9 cellular contexts compared by ENCODE assay signal in genomic region chr18:61322265-61322873, GRCh38. TPM values are rescaled to one million over a fixed set of nuclear protein-coding genes. Genes with fewer than 3 reads are reported as not detected.
A peak's percentile ranks its signal among the peaks of the same experiment; 100 is the strongest.
DNase-seq lines count a peak whose midpoint lies in the region; ATAC-seq and TF ChIP-seq lines count a peak whose summit lies in the region.
"Had no signal": no experiment of that assay in that cellular context is flagged by ENCODE, and none has a peak within 500 bp of the region (broad histone marks: within the 10 kb centered on the region; RNA-seq: fewer than 3 reads in every experiment).

No MANE protein-coding gene starts in this region.

- intact Hi-C loops in CD8-positive, alpha-beta T cell (cut with DNase I, micrococcal nuclease), result no loop called here

- CTCF ChIA-PET in WTC11 (lab: Charles Lee), result interaction anchor here (0.6 to 3.8 kb wide), 9 partner anchors 11 to 762 kb away, joined by 3 to 21 read pairs (median 4); partner anchors contain the start of gene CDH20
- CTCF ChIA-PET in CD8-positive, alpha-beta T cell (lab: Charles Lee), result no interaction called here

- peak in 11 of 14 donors; percentile 11 to 79 (median 72) for DNase-seq in C1 segment of cervical spinal cord (lab: John Stamatoyannopoulos, UW)
- peak; percentile 4 for DNase-seq in NCI-H2029 treated with DMSO at 0.1 percent for 48 hours (lab: John Stamatoyannopoulos, UW)
- DNase-seq in WTC11 (ENCODE audit: low spot score), result peak; percentile 89
- peak in 1 of 2 donors; percentile 84 for DNase-seq in foreskin fibroblast
- peak; percentile 89 for DNase-seq in pons (ENCODE audit: low spot score)
- no peak for DNase-seq in CD8-positive, alpha-beta T cell

- H3K9me3 ChIP-seq in CD8-positive, alpha-beta T cell (ENCODE audit: low read length), result no peaks in the 10 kb centered on the region

- ATAC-seq in GM18861 (IDR thresholded peaks at IDR 0.05; ENCODE audit: unreplicated experiment), result peak; percentile 92
- ATAC-seq in HG02970 (IDR thresholded peaks at IDR 0.05; ENCODE audit: low FRiP score, unreplicated experiment), result peak; percentile 89
- ATAC-seq in WTC11, result peak; percentile 100
- ATAC-seq in CD8-positive, alpha-beta T cell, result no peak
- ATAC-seq: T-cell had no signal

- H3K36me3 Mint-ChIP-seq in WTC11, result peaks cover 6% of the 10 kb centered on the region
- no peaks in the 10 kb centered on the region for H3K36me3 Mint-ChIP-seq in CD8-positive, alpha-beta T cell
- H3K36me3 Mint-ChIP-seq: T-cell had no signal

- no peak overlapping the region for H3K27ac Mint-ChIP-seq in WTC11
- H3K27ac Mint-ChIP-seq in CD8-positive, alpha-beta T cell, result no peak overlapping the region
- H3K27ac Mint-ChIP-seq: T-cell had no signal

- no peak overlapping the region for H3K27ac ChIP-seq in CD8-positive, alpha-beta T cell (ENCODE audit: low read depth, low read length)

- no peaks in the 10 kb centered on the region for H3K27me3 ChIP-seq in CD8-positive, alpha-beta T cell (ENCODE audit: insufficient read depth, low read length)

- TF ChIP-seq CTCF in WTC11 (IDR thresholded peaks at IDR 0.05) (peak; percentile 75), foreskin fibroblast (IDR thresholded peaks at IDR 0.05; ENCODE audit: low read depth, low read length) (peak; percentile 98)
- TF ChIP-seq CTCF in CD8-positive, alpha-beta T cell (IDR thresholded peaks at IDR 0.05), result no peak

- peaks cover under 1% of the 10 kb centered on the region; the same call in 1 of the 2 replicates for H3K4me1 Mint-ChIP-seq in WTC11
- H3K4me1 Mint-ChIP-seq in CD8-positive, alpha-beta T cell (ENCODE audit: low read depth), result no peaks in the 10 kb centered on the region
- H3K4me1 Mint-ChIP-seq: T-cell had no signal

- H3K9me3 Mint-ChIP-seq in WTC11, result peaks cover 16% of the 10 kb centered on the region
- H3K9me3 Mint-ChIP-seq in CD8-positive, alpha-beta T cell, result peaks cover 5% of the 10 kb centered on the region

- H3K36me3 ChIP-seq in CD8-positive, alpha-beta T cell (ENCODE audit: insufficient read depth, low read length), result no peaks in the 10 kb centered on the region

- H3K27me3 Mint-ChIP-seq in WTC11 (ENCODE audit: low read depth), result no peaks in the 10 kb centered on the region
- peaks cover under 1% of the 10 kb centered on the region for H3K27me3 Mint-ChIP-seq in CD8-positive, alpha-beta T cell (ENCODE audit: low read depth)

- POLR2A ChIA-PET in WTC11 (lab: Charles Lee), result interaction anchor here (0.6 kb wide), 1 partner anchor 69 kb away, joined by 3 read pairs; no protein-coding TSS in a partner anchor
- POLR2A ChIA-PET in CD8-positive, alpha-beta T cell (lab: Charles Lee), result no interaction called here

- H3K4me1 ChIP-seq in CD8-positive, alpha-beta T cell (ENCODE audit: insufficient read depth, low read length), result no peaks in the 10 kb centered on the region

- H3K4me3 Mint-ChIP-seq in WTC11, result no peak overlapping the region
- no peak overlapping the region for H3K4me3 Mint-ChIP-seq in CD8-positive, alpha-beta T cell
- H3K4me3 Mint-ChIP-seq: T-cell had no signal

- no peak overlapping the region for H3K4me3 ChIP-seq in foreskin fibroblast (ENCODE audit: low read depth in 1 of 2, low read length in 2 of 2)
- H3K4me3 ChIP-seq in CD8-positive, alpha-beta T cell (ENCODE audit: low read depth, low read length), result no peak overlapping the region

TF ChIP-seq in WTC11, 78 proteins besides CTCF, POLR2A, EP300 and RAD21:
- TF ChIP-seq ELF4 (CRISPR knock-in tag; IDR thresholded peaks at IDR 0.05; ENCODE audit: low read depth), result no peak
- no peak for TF ChIP-seq JAZF1 (CRISPR knock-in tag; IDR thresholded peaks at IDR 0.05)
- TF ChIP-seq ZNF532 (CRISPR knock-in tag; IDR thresholded peaks at IDR 0.05; ENCODE audit: borderline replicate concordance), result no peak
- no peak for TF ChIP-seq ZNF423 (CRISPR knock-in tag; IDR thresholded peaks at IDR 0.05)
- no peak for TF ChIP-seq PREB (CRISPR knock-in tag; IDR thresholded peaks at IDR 0.05; ENCODE audit: borderline replicate concordance)
- no peak for TF ChIP-seq SP1 (CRISPR knock-in tag; conservative IDR thresholded peaks at IDR 0.05)
- TF ChIP-seq SMAD3 (CRISPR knock-in tag; IDR thresholded peaks at IDR 0.05; ENCODE audit: borderline replicate concordance), result no peak
- no peak for TF ChIP-seq ZSCAN18 (CRISPR knock-in tag; IDR thresholded peaks at IDR 0.05)

RNA-seq across cellular contexts. Expression of gene CDH20, which starts 10.9 kb away (rescaled TPM):
- total RNA-seq in WTC11 (2021), result 0.16 to 0.39 TPM (median 0.16 TPM) in 3 replicates
- under 1 TPM; 0.30 to 0.33 TPM for total RNA-seq in CD8-positive, alpha-beta T cell

Comparison
In these comparisons a context has a peak if more than half of its experiments do, and no peak if none do; other contexts are left out.
1. DNase-seq: peak in C1 segment of cervical spinal cord (11 of 14), NCI-H2029 treated with DMSO at 0.1 percent for 48 hours (single experiment), WTC11 (single experiment) and pons (single experiment); none in CD8-positive, alpha-beta T cell (0 of 7).